ENCODE assay signal across 8 cellular contexts in genomic region chr9:128341435-128341849, GRCh38. TPM values are rescaled to one million over a fixed set of nuclear protein-coding genes. Genes with fewer than 3 reads are reported as not detected.
A peak's percentile ranks its signal among the peaks of the same experiment; 100 is the strongest.
DNase-seq lines count a peak whose midpoint lies in the region; ATAC-seq and TF ChIP-seq lines count a peak whose summit lies in the region.

No MANE protein-coding gene starts in this region.

- peaks cover 45% of the 10 kb centered on the region for H3K36me3 ChIP-seq in BLaER1
- 0 out of 2 replicates have a peak, but pooled peaks cover 4% of the 10 kb centered on the region for H3K36me3 ChIP-seq in GM23338 (ENCODE audit: insufficient read depth)
- H3K36me3 ChIP-seq in right lobe of liver: peaks cover 0 to 29% (median 2%) of the 10 kb centered on the region in 4 donors

- H2AFZ ChIP-seq in GM23338: peak overlapping the region; percentile 97

- H3K4me1 Mint-ChIP-seq in GM23338: peaks cover 4% of the 10 kb centered on the region
- H3K4me1 Mint-ChIP-seq in activated CD4-positive, alpha-beta T cell treated with anti-CD3 and anti-CD28 coated beads for 36 hours: peaks cover 6% of the 10 kb centered on the region

- H4K20me1 ChIP-seq in BLaER1 (no peaks in the 10 kb centered on the region), GM23338 (replicated peaks; ENCODE audit: insufficient read depth) (peaks cover 6% of the 10 kb centered on the region; the same call in 1 of the 2 replicates)

- CTCF ChIA-PET in activated CD4-positive, alpha-beta T cell treated with anti-CD3 and anti-CD28 coated beads for 36 hours (lab: Charles Lee): interaction anchor here (0.6 to 1.7 kb wide), 27 partner anchors 9 to 323 kb away, joined by 3 to 13 read pairs (median 4); partner anchors contain the start of genes GOLGA2, SWI5 and URM1

- peak overlapping the region; percentile 80; the same call in 1 of the 2 replicates for H3K9ac ChIP-seq in BLaER1

- peak overlapping the region; percentile 93 for H3K4me2 ChIP-seq in BLaER1
- peak overlapping the region; percentile 96 for H3K4me2 ChIP-seq in GM23338

- H3K4me3 ChIP-seq in BLaER1 (peak overlapping the region; percentile 75), GM23338 (peak overlapping the region; percentile 90), right lobe of liver (peak overlapping the region; percentile 59 to 82 (median 74))

- peak overlapping the region; percentile 57; the same call in 1 of the 2 replicates for H3K27ac ChIP-seq in BLaER1
- H3K27ac ChIP-seq in GM23338 (ENCODE audit: low read depth): no peak overlapping the region
- H3K27ac ChIP-seq in right lobe of liver: peak overlapping the region in 1 of 3 donors; percentile 61

- no peaks in the 10 kb centered on the region for H3K9me3 ChIP-seq in BLaER1
- no peaks in the 10 kb centered on the region for H3K9me3 ChIP-seq in right lobe of liver

- no peak overlapping the region for H3K27ac Mint-ChIP-seq in GM23338
- peak overlapping the region; percentile 83 for H3K27ac Mint-ChIP-seq in activated CD4-positive, alpha-beta T cell treated with anti-CD3 and anti-CD28 coated beads for 36 hours

- H3F3A ChIP-seq in GM23338 (replicated peaks; ENCODE audit: low read depth): peaks cover 15% of the 10 kb centered on the region

- TF ChIP-seq POLR2A in right lobe of liver (IDR thresholded peaks at IDR 0.05): no peak

- POLR2A ChIA-PET in activated CD4-positive, alpha-beta T cell treated with anti-CD3 and anti-CD28 coated beads for 36 hours (lab: Charles Lee): interaction anchor here (0.5 to 1.2 kb wide), 5 partner anchors 18 to 274 kb away, joined by 3 read pairs; no protein-coding TSS in a partner anchor

- H3K4me1 ChIP-seq in BLaER1: peaks cover 10% of the 10 kb centered on the region
- no peaks in the 10 kb centered on the region for H3K4me1 ChIP-seq in GM23338 (ENCODE audit: insufficient read depth)
- H3K4me1 ChIP-seq in right lobe of liver: peaks cover 0 to 6% (median 0%) of the 10 kb centered on the region in 4 donors

- TF ChIP-seq CTCF in GM23338 (conservative IDR thresholded peaks at IDR 0.05; ENCODE audit: low read depth in 2 of 2) (peak; percentile 69 to 81), right lobe of liver (IDR thresholded peaks at IDR 0.05) (peak; percentile 62 to 69 (median 66))

- intact Hi-C loops in activated CD4-positive, alpha-beta T cell treated with anti-CD3 and anti-CD28 coated beads for 36 hours (cut with DNase I, micrococcal nuclease): loop anchor here (1.0 to 5.0 kb wide), 3 partner anchors 44 to 150 kb away; partner anchors contain the start of gene CIZ1 (in 1 of the 2)
- intact Hi-C loops in right lobe of liver (cut with DNase I): loop anchor here (10.0 kb wide), 1 partner anchor 47 kb away; no protein-coding TSS in a partner anchor

- H3K36me3 Mint-ChIP-seq in GM23338 (ENCODE audit: low read depth): peaks cover 10% of the 10 kb centered on the region; the same call in 2 of the 3 replicates
- peaks cover 9% of the 10 kb centered on the region for H3K36me3 Mint-ChIP-seq in activated CD4-positive, alpha-beta T cell treated with anti-CD3 and anti-CD28 coated beads for 36 hours (ENCODE audit: low read depth)

- 0 out of 3 replicates have a peak, but pooled peaks cover 3% of the 10 kb centered on the region for H3K9me3 Mint-ChIP-seq in GM23338
- no peaks in the 10 kb centered on the region for H3K9me3 Mint-ChIP-seq in activated CD4-positive, alpha-beta T cell treated with anti-CD3 and anti-CD28 coated beads for 36 hours (ENCODE audit: low read depth)

- no peaks in the 10 kb centered on the region for H3K79me2 ChIP-seq in GM23338 (replicated peaks; ENCODE audit: insufficient read depth)

- peaks cover 16% of the 10 kb centered on the region for H3K27me3 Mint-ChIP-seq in GM23338 (ENCODE audit: insufficient read depth, low read depth, poor library complexity)
- H3K27me3 Mint-ChIP-seq in activated CD4-positive, alpha-beta T cell treated with anti-CD3 and anti-CD28 coated beads for 36 hours: no peaks in the 10 kb centered on the region

- no peaks in the 10 kb centered on the region for H3K27me3 ChIP-seq in BLaER1
- no peaks in the 10 kb centered on the region for H3K27me3 ChIP-seq in GM23338 (ENCODE audit: insufficient read depth)
- H3K27me3 ChIP-seq in right lobe of liver: no peaks in the 10 kb centered on the region

- H3K4me3 Mint-ChIP-seq in GM23338: peak overlapping the region; percentile 83
- peak overlapping the region; percentile 88 for H3K4me3 Mint-ChIP-seq in activated CD4-positive, alpha-beta T cell treated with anti-CD3 and anti-CD28 coated beads for 36 hours

- H3K9me2 ChIP-seq in GM23338 (ENCODE audit: insufficient read depth): no peaks in the 10 kb centered on the region

- DNase-seq in GM23338 (ENCODE audit: low spot score) (peak; percentile 93), NCI-H226 (peak; percentile 62), dedifferentiated amniotic fluid mesenchymal stem cell (ENCODE audit: extremely low spot score) (peak; percentile 32), right lobe of liver (peak in 2 of 3 donors; percentile 60 to 72)
- peak; percentile 84 for DNase-seq in activated CD4-positive, alpha-beta T cell treated with anti-CD3 and anti-CD28 coated beads for 36 hours
- DNase-seq in stimulated activated CD4-positive, alpha-beta T cell treated with anti-CD3 and anti-CD28 coated beads, TNF-alpha, amount 100 ng/mL, for 24 hours (ENCODE audit: low read depth in 3 of 3): peak; percentile 36 to 65 (median 53)

- 0% methylated on average over 2 of the region's 13 CpGs for WGBS in right lobe of liver (ENCODE audit: insufficient coverage, low coverage, low lambda C conversion rate, missing lambda C conversion rate)

- peak; percentile 73 for ATAC-seq in GM23338
- ATAC-seq in activated CD4-positive, alpha-beta T cell treated with anti-CD3 and anti-CD28 coated beads for 36 hours: peak; percentile 69
- peak; percentile 61 to 72 (median 66) for ATAC-seq in right lobe of liver
- ATAC-seq in HG02885 (IDR thresholded peaks at IDR 0.05; ENCODE audit: poor library complexity, unreplicated experiment): no peak

TF ChIP-seq in GM23338, 12 proteins besides CTCF, POLR2A, EP300 and RAD21 (continues in another document):
- TF ChIP-seq NANOG (IDR thresholded peaks at IDR 0.05; ENCODE audit: borderline replicate concordance) (no peak), EZH2phosphoT487 (IDR thresholded peaks at IDR 0.05; ENCODE audit: unreplicated experiment) (no peak), ZNF114 (CRISPR knock-in tag; IDR thresholded peaks at IDR 0.05) (no peak), JUNB (IDR thresholded peaks at IDR 0.05; ENCODE audit: unreplicated experiment) (no peak)

RNA-seq across cellular contexts. Expression of gene SLC27A4, which starts 1.1 kb away (rescaled TPM):
- total RNA-seq in GM23338 (2014; rRNA removed; shearing (Covaris generic)): 21.4 and 25.3 TPM in 2 replicates
- 7.9 and 9.9 TPM in 2 replicates for polyA plus RNA-seq in GM23338 (2016; fragmentation: Nextera tagmentation; extraction: Ambion mirVana)
- 10 to 100 TPM in 1 of 2 experiments, 1 to 10 TPM in 1; 8.4 to 10.2 TPM for total RNA-seq in activated CD4-positive, alpha-beta T cell treated with anti-CD3 and anti-CD28 coated beads for 36 hours
- total RNA-seq in right lobe of liver: 10 to 100 TPM; 15.8 to 97.3 (median 24.1) TPM

RNA-seq across cellular contexts. Expression of gene COQ4, which starts 18.8 kb away (rescaled TPM):
- total RNA-seq in GM23338 (2014; rRNA removed; shearing (Covaris generic)): 29.2 and 35.3 TPM in 2 replicates
- 34.5 and 37.0 TPM in 2 replicates for polyA plus RNA-seq in GM23338 (2016; fragmentation: Nextera tagmentation; extraction: Ambion mirVana)
- total RNA-seq in activated CD4-positive, alpha-beta T cell treated with anti-CD3 and anti-CD28 coated beads for 36 hours: 10 to 100 TPM; 32.1 to 38.8 TPM
- total RNA-seq in right lobe of liver: 10 to 100 TPM; 22.3 to 67.5 (median 30.3) TPM

RNA-seq across cellular contexts. Expression of gene TRUB2, which starts 19.2 kb away (rescaled TPM):
- total RNA-seq in GM23338 (2014; rRNA removed; shearing (Covaris generic)): 12.0 and 15.4 TPM in 2 replicates
- polyA plus RNA-seq in GM23338 (2016; fragmentation: Nextera tagmentation; extraction: Ambion mirVana): 29.4 and 31.4 TPM in 2 replicates
- 10 to 100 TPM; 29.5 to 37.5 TPM for total RNA-seq in activated CD4-positive, alpha-beta T cell treated with anti-CD3 and anti-CD28 coated beads for 36 hours
- 10 to 100 TPM; 16.7 to 35.5 (median 24.5) TPM for total RNA-seq in right lobe of liver

RNA-seq across cellular contexts. Expression of gene URM1, which starts 29.7 kb away (rescaled TPM):
- total RNA-seq in GM23338 (2014; rRNA removed; shearing (Covaris generic)): 45.3 and 47.8 TPM in 2 replicates
- polyA plus RNA-seq in GM23338 (2016; fragmentation: Nextera tagmentation; extraction: Ambion mirVana): 27.9 and 28.6 TPM in 2 replicates
- 10 to 100 TPM; 39.9 to 56.1 TPM for total RNA-seq in activated CD4-positive, alpha-beta T cell treated with anti-CD3 and anti-CD28 coated beads for 36 hours
- 10 to 100 TPM; 16.6 to 25.9 (median 22.2) TPM for total RNA-seq in right lobe of liver

Comparison
In these comparisons a context has a peak if more than half of its experiments do, and no peak if none do; other contexts are left out.
1. DNase-seq: peak in every context shown above with its lines; median percentile 93 in GM23338; 84 in activated CD4-positive, alpha-beta T cell treated with anti-CD3 and anti-CD28 coated beads for 36 hours; 66 in right lobe of liver; 62 in NCI-H226; 53 in stimulated activated CD4-positive, alpha-beta T cell treated with anti-CD3 and anti-CD28 coated beads, TNF-alpha, amount 100 ng/mL, for 24 hours; 32 in dedifferentiated amniotic fluid mesenchymal stem cell.